4 cellular contexts compared by ENCODE assay signal in the genomic region with DNA sequence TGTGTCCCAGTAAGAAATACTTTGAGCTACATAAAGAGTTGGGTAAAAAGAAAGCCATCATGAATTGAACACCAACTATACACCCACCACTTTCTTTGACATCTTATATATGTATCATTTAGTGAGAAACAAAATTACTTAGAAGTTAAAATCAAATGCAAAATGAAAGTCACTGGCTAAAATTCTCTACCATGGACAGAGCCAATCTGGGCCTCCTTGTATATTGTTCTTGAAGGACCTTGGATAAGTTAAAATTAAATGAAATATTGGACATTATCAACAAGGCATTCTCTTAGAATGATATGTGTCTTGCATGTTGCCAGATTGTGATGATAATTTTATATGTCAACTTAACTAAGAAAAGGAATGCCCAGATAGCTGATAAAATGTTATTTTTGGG.
TF ChIP-seq lines count a peak whose summit lies in the region.

No MANE protein-coding gene starts in this region.

TF ChIP-seq in liver, 16 proteins besides CTCF, POLR2A, EP300 and RAD21 (continued from another document):
- peak; percentile 94 for TF ChIP-seq REST (IDR thresholded peaks at IDR 0.05)

TF ChIP-seq in HepG2, 621 proteins besides CTCF, POLR2A, EP300 and RAD21 (continued from another document):
- TF ChIP-seq REST (IDR thresholded peaks at IDR 0.05; ENCODE audit: borderline replicate concordance in 1 of 2, low read depth in 1 of 2, low read length in 2 of 2), result peak in 1 of 2 experiments; percentile 53; a peak in 1 of 4 replicates

TF ChIP-seq in Ishikawa, 13 proteins besides CTCF, POLR2A, EP300 and RAD21 (continued from another document):
- TF ChIP-seq REST (IDR thresholded peaks at IDR 0.05; ENCODE audit: low read depth), result peak; percentile 57; the same call in 1 of the 2 replicates
- no peak for TF ChIP-seq CEBPB (IDR thresholded peaks at IDR 0.05)
- TF ChIP-seq EGR1 (IDR thresholded peaks at IDR 0.05), result no peak

TF ChIP-seq in GM12878, 131 proteins besides CTCF, POLR2A, EP300 and RAD21 (continued from another document):
- TF ChIP-seq E2F8 (IDR thresholded peaks at IDR 0.05; ENCODE audit: low read depth, partially characterized antibody), result no peak
